ENCODE assay signal across 8 cellular contexts in the genomic region with DNA sequence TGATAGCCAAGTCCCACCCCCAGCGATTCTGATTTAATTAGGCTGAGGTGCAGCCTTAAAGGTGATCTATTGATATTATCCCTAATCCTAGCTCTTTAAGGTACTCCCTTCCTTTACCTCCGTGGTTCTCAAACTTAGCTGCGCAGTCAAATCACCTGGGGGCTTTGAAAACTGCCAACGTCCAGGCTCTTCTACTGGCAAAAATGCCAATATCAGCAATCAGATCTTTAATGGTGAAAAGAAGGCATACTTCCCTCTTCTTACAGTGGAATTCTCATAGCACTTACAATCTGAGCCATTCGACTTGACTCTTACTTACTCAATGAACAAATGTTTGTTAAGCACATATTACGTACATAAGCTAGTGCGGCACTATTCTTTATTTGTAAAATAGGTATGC. TPM values are rescaled to one million over a fixed set of nuclear protein-coding genes. Genes with fewer than 3 reads are reported as not detected.
A peak's percentile ranks its signal among the peaks of the same experiment; 100 is the strongest.
DNase-seq lines count a peak whose midpoint lies in the region; ATAC-seq and TF ChIP-seq lines count a peak whose summit lies in the region.

No MANE protein-coding gene starts in this region.

- H3K27ac Mint-ChIP-seq in activated naive CD4-positive, alpha-beta T cell treated with anti-CD3 and anti-CD28 coated beads for 36 hours: peak overlapping the region; percentile 77
- H3K27ac Mint-ChIP-seq in activated naive CD4-positive, alpha-beta T cell treated with anti-CD3 and anti-CD28 coated beads, Interleukin-2, amount 50 U/mL, for 72 hours: peak overlapping the region in 1 of 2 donors; percentile 83

- H3K9me3 ChIP-seq in adipocyte (ENCODE audit: control insufficient read depth, low read length): no peaks in the 10 kb centered on the region
- H3K9me3 ChIP-seq in lower lobe of right lung: no peaks in the 10 kb centered on the region
- H3K9me3 ChIP-seq in transverse colon: no peaks in the 10 kb centered on the region

- H3K4me1 ChIP-seq in adipocyte (ENCODE audit: control insufficient read depth, insufficient read depth, low read length) (peaks cover 14% of the 10 kb centered on the region), lower lobe of right lung (peaks cover 9% of the 10 kb centered on the region), transverse colon (peaks cover 4 to 37% (median 11%) of the 10 kb centered on the region in 4 donors)

- peak overlapping the region; percentile 92 for H3K9ac ChIP-seq in adipocyte (ENCODE audit: low read length)

- peaks cover 16% of the 10 kb centered on the region for H3K4me1 Mint-ChIP-seq in activated naive CD4-positive, alpha-beta T cell treated with anti-CD3 and anti-CD28 coated beads for 36 hours (ENCODE audit: low read depth)

- intact Hi-C loops in activated naive CD4-positive, alpha-beta T cell treated with anti-CD3 and anti-CD28 coated beads for 36 hours (cut with micrococcal nuclease): loop anchor here (1.0 to 10.0 kb wide), 13 partner anchors 41 to 1660 kb away; partner anchors contain the start of genes AGBL3, BPGM, CHCHD3 and LRGUK
- intact Hi-C loops in lower lobe of right lung (cut with DNase I) (no loop called here), transverse colon (cut with DNase I; ENCODE audit: low total_unique reads) (no loop called here)

- H3K9me3 Mint-ChIP-seq in activated naive CD4-positive, alpha-beta T cell treated with anti-CD3 and anti-CD28 coated beads for 36 hours: no peaks in the 10 kb centered on the region
- H3K9me3 Mint-ChIP-seq in activated naive CD4-positive, alpha-beta T cell treated with anti-CD3 and anti-CD28 coated beads, Interleukin-2, amount 50 U/mL, for 72 hours: no peaks in the 10 kb centered on the region

- no peaks in the 10 kb centered on the region for H3K36me3 ChIP-seq in adipocyte (ENCODE audit: control insufficient read depth, insufficient read depth, low read length, severe bottlenecking)
- H3K36me3 ChIP-seq in lower lobe of right lung: no peaks in the 10 kb centered on the region
- no peaks in the 10 kb centered on the region for H3K36me3 ChIP-seq in transverse colon

- TF ChIP-seq EP300 in transverse colon (IDR thresholded peaks at IDR 0.05; ENCODE audit: low read depth): no peak

- TF ChIP-seq CTCF in lower lobe of right lung (IDR thresholded peaks at IDR 0.05) (no peak), transverse colon (IDR thresholded peaks at IDR 0.05) (no peak)

- no peaks in the 10 kb centered on the region for H3K36me3 Mint-ChIP-seq in activated naive CD4-positive, alpha-beta T cell treated with anti-CD3 and anti-CD28 coated beads for 36 hours (ENCODE audit: low read depth)
- H3K36me3 Mint-ChIP-seq in activated naive CD4-positive, alpha-beta T cell treated with anti-CD3 and anti-CD28 coated beads, Interleukin-2, amount 50 U/mL, for 72 hours: peaks cover 0 to 5% of the 10 kb centered on the region in 2 donors

- H3K27ac ChIP-seq in lower lobe of right lung (peak overlapping the region; percentile 88), transverse colon (peak overlapping the region; percentile 84 to 89 (median 86))

- no peak for ATAC-seq in activated naive CD4-positive, alpha-beta T cell treated with anti-CD3 and anti-CD28 coated beads, Interleukin-2, amount 50 U/mL, for 72 hours
- ATAC-seq in lower lobe of right lung (no peak), GM19467 (IDR thresholded peaks at IDR 0.05; ENCODE audit: unreplicated experiment) (no peak), HG02884 (IDR thresholded peaks at IDR 0.05; ENCODE audit: unreplicated experiment) (no peak)

- H3K27me3 ChIP-seq in adipocyte (replicated peaks; ENCODE audit: control insufficient read depth, insufficient read depth, low read length) (no peaks in the 10 kb centered on the region), lower lobe of right lung (ENCODE audit: low read depth) (no peaks in the 10 kb centered on the region), transverse colon (no peaks in the 10 kb centered on the region)

- in situ Hi-C loops in transverse colon (cut with MboI; ENCODE audit: low pct_ligation_motif_present in 1 of 4, low pct_unique_long_range_greater_than_20kb in 1 of 4, low sequenced_read_pairs in 3 of 4): no loop called here

- peak overlapping the region; percentile 92 for H3K4me3 Mint-ChIP-seq in activated naive CD4-positive, alpha-beta T cell treated with anti-CD3 and anti-CD28 coated beads for 36 hours

- no peak for DNase-seq in activated naive CD4-positive, alpha-beta T cell treated with anti-CD3 and anti-CD28 coated beads for 36 hours
- DNase-seq in activated naive CD4-positive, alpha-beta T cell treated with anti-CD3 and anti-CD28 coated beads, Interleukin-2, amount 50 U/mL, for 72 hours (ENCODE audit: low spot score in 2 of 2): no peak
- DNase-seq in adipocyte (ENCODE audit: low read depth) (no peak), lower lobe of right lung (no peak), transverse colon (no peak)
- no peak for DNase-seq in stimulated activated CD4-positive, alpha-beta T cell treated with anti-CD3 and anti-CD28 coated beads, Interleukin-15, amount 100 ng/mL, for 24 hours

- 67 to 77% methylated on average over 6 to 7 of the region's 7 CpGs for WGBS in transverse colon (ENCODE audit: low coverage in 1 of 2), 2 donors

- H3K4me3 ChIP-seq in adipocyte (ENCODE audit: low read length) (peak overlapping the region; percentile 95), lower lobe of right lung (peak overlapping the region; percentile 99), transverse colon (peak overlapping the region in 3 of 4 donors; percentile 84 to 88 (median 86))

- CTCF ChIA-PET in activated naive CD4-positive, alpha-beta T cell treated with anti-CD3 and anti-CD28 coated beads for 36 hours (lab: Charles Lee): interaction anchor here (1.1 to 2.8 kb wide), 5 partner anchors 9 to 41 kb away, joined by 3 to 15 read pairs (median 5); no protein-coding TSS in a partner anchor

- H3K27me3 Mint-ChIP-seq in activated naive CD4-positive, alpha-beta T cell treated with anti-CD3 and anti-CD28 coated beads for 36 hours (ENCODE audit: low read depth): no peaks in the 10 kb centered on the region

- no peak for TF ChIP-seq POLR2A in transverse colon (IDR thresholded peaks at IDR 0.05)

RNA-seq across cellular contexts. Expression of gene SLC35B4, which starts 0.7 kb away (rescaled TPM):
- total RNA-seq in activated naive CD4-positive, alpha-beta T cell treated with anti-CD3 and anti-CD28 coated beads for 36 hours: 10 to 100 TPM in 1 of 2 experiments, 1 to 10 TPM in 1; 7.9 to 10.3 TPM
- 10 to 100 TPM in 1 of 2 donors, 1 to 10 TPM in 1; 6.4 to 15.4 TPM for total RNA-seq in activated naive CD4-positive, alpha-beta T cell treated with anti-CD3 and anti-CD28 coated beads, Interleukin-2, amount 50 U/mL, for 72 hours
- total RNA-seq in lower lobe of right lung (12.2 TPM), transverse colon (10 to 100 TPM in 1 of 4 donors, 1 to 10 TPM in 3; 3.6 to 13.5 (median 5.7) TPM)
